ENCODE assay signal across 10 cellular contexts in the genomic region with DNA sequence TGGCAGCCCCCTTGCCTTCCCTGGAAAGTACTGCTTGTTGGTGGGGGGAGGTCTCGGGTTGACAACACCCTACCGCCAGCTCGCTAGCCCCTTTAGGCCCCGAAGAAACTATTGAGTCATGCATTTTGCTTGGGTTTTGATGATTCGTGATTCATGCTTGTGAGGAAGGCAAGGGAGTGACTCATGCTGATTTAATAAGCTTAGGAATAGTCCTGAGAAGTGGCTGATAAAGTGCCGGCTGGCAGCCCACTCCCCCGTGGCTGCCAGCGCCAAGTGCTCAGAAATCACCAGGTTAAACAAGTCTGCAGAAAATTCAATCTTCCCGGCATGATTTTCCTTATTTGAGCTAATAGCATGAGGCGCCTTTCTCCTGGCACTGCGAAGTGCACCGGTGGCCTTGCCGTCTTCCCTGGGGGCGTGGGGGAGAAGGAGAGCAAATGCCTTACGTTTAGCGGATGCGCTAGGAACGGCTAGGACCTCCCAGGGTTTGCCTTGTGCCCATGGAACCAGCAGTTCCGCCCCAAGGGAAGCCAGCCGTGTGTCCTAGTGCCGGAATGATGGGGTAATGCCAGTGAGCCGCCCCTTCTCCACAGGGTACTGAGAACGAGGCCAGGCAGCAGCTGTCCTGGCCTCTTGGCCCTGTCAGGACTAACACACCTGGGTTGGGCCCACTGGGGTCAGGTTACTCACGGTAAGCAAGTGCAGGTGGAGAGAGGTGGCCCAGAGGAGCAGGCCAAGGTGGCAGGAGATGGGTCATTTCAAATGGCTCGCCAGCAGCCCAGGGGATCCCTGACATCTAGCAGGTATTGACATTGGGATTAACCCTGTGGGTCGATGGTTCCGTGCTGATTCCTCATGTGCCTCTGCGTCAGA.
A peak's percentile ranks its signal among the peaks of the same experiment; 100 is the strongest.
DNase-seq lines count a peak whose midpoint lies in the region; ATAC-seq, FAIRE-seq and TF ChIP-seq lines count a peak whose summit lies in the region.
"Had no signal": no experiment of that assay in that cellular context is flagged by ENCODE, and none has a peak within 500 bp of the region (broad histone marks: within the 10 kb centered on the region; RNA-seq: fewer than 3 reads in every experiment).

No MANE protein-coding gene starts in this region.

- peak overlapping the region; percentile 86 to 90 (median 88) for H3K27ac ChIP-seq in esophagus squamous epithelium
- H3K27ac ChIP-seq in effector memory CD4-positive, alpha-beta T cell (ENCODE audit: insufficient read depth, low read length, poor library complexity, severe bottlenecking) = no peak overlapping the region

- H3K9me3 ChIP-seq in esophagus squamous epithelium = no peaks in the 10 kb centered on the region
- no peaks in the 10 kb centered on the region for H3K9me3 ChIP-seq in effector memory CD4-positive, alpha-beta T cell (ENCODE audit: control insufficient read depth, low read length)
- H3K9me3 ChIP-seq: Caco-2 had no signal

- H3K4me1 ChIP-seq in esophagus squamous epithelium = peaks cover 42 to 87% (median 67%) of the 10 kb centered on the region in 3 donors
- no peaks in the 10 kb centered on the region for H3K4me1 ChIP-seq in effector memory CD4-positive, alpha-beta T cell (ENCODE audit: control insufficient read depth, insufficient read depth, low read length, poor library complexity, severe bottlenecking)

- TF ChIP-seq CTCF in esophagus squamous epithelium (IDR thresholded peaks at IDR 0.05) (no peak), D721Med (IDR thresholded peaks at IDR 0.05; ENCODE audit: insufficient read depth, missing control alignments) (no peak)

- H3K27me3 ChIP-seq in esophagus squamous epithelium = no peaks in the 10 kb centered on the region
- H3K27me3 ChIP-seq in effector memory CD4-positive, alpha-beta T cell (replicated peaks; ENCODE audit: control insufficient read depth, insufficient read depth, low read length, poor library complexity, severe bottlenecking) = no peaks in the 10 kb centered on the region

- peaks cover 4% of the 10 kb centered on the region for H3K4me1 Mint-ChIP-seq in activated CD4-positive, alpha-beta T cell treated with anti-CD3 and anti-CD28 coated beads for 36 hours

- intact Hi-C loops in activated CD4-positive, alpha-beta T cell treated with anti-CD3 and anti-CD28 coated beads for 36 hours (cut with DNase I, micrococcal nuclease) = no loop called here
- intact Hi-C loops in esophagus squamous epithelium (cut with DNase I) = no loop called here

- peak; percentile 37 for DNase-seq in activated CD4-positive, alpha-beta T cell treated with anti-CD3 and anti-CD28 coated beads for 36 hours
- DNase-seq in activated CD4-positive, alpha-beta T cell treated with anti-CD3 and anti-CD28 coated beads, Interleukin-2, amount 50 U/mL, for 48 hours = no peak
- DNase-seq in SIG-M5 (lab: John Stamatoyannopoulos, UW) (peak; percentile 41), esophagus squamous epithelium (lab: John Stamatoyannopoulos, UW) (no peak), skeletal muscle cell (ENCODE audit: low read depth) (peak; percentile 84), D721Med (ENCODE audit: insufficient read length, low spot score) (no peak)
- DNase-seq in effector memory CD4-positive, alpha-beta T cell = no peak

- POLR2A ChIA-PET in activated CD4-positive, alpha-beta T cell treated with anti-CD3 and anti-CD28 coated beads for 36 hours (lab: Charles Lee) = no interaction called here

- no peaks in the 10 kb centered on the region for H3K36me3 Mint-ChIP-seq in activated CD4-positive, alpha-beta T cell treated with anti-CD3 and anti-CD28 coated beads for 36 hours (ENCODE audit: low read depth)

- ATAC-seq in activated CD4-positive, alpha-beta T cell treated with anti-CD3 and anti-CD28 coated beads for 36 hours = peak; percentile 77
- no peak for ATAC-seq in HG03135 (IDR thresholded peaks at IDR 0.05; ENCODE audit: unreplicated experiment)

- 15 to 44% methylated on average over 5 to 12 of the region's 28 CpGs for WGBS in esophagus squamous epithelium, 2 donors

- no peak overlapping the region for H3K4me3 Mint-ChIP-seq in activated CD4-positive, alpha-beta T cell treated with anti-CD3 and anti-CD28 coated beads for 36 hours

- H3K27me3 Mint-ChIP-seq in activated CD4-positive, alpha-beta T cell treated with anti-CD3 and anti-CD28 coated beads for 36 hours = no peaks in the 10 kb centered on the region

- TF ChIP-seq POLR2A in esophagus squamous epithelium (IDR thresholded peaks at IDR 0.05) = no peak

- no peak for FAIRE-seq in D721Med (lab: Jason Lieb, UNC)
- FAIRE-seq: islet of Langerhans had no signal

- H3K9me3 Mint-ChIP-seq in activated CD4-positive, alpha-beta T cell treated with anti-CD3 and anti-CD28 coated beads for 36 hours (ENCODE audit: low read depth) = no peaks in the 10 kb centered on the region

- H3K4me3 ChIP-seq in esophagus squamous epithelium (no peak overlapping the region), skeletal muscle cell (ENCODE audit: low read depth, low read length) (no peak overlapping the region)
- H3K4me3 ChIP-seq in effector memory CD4-positive, alpha-beta T cell (ENCODE audit: insufficient read depth, low read depth, low read length, poor library complexity, severe bottlenecking) = no peak overlapping the region

- H3K27ac Mint-ChIP-seq in activated CD4-positive, alpha-beta T cell treated with anti-CD3 and anti-CD28 coated beads for 36 hours = no peak overlapping the region

- no peaks in the 10 kb centered on the region for H3K36me3 ChIP-seq in esophagus squamous epithelium
- H3K36me3 ChIP-seq in effector memory CD4-positive, alpha-beta T cell (ENCODE audit: control insufficient read depth, insufficient read depth, low read length) = no peaks in the 10 kb centered on the region

- CTCF ChIA-PET in activated CD4-positive, alpha-beta T cell treated with anti-CD3 and anti-CD28 coated beads for 36 hours (lab: Charles Lee) = interaction anchor here (0.5 to 1.1 kb wide), 2 partner anchors 117 to 319 kb away, joined by 3 to 5 read pairs; no protein-coding TSS in a partner anchor

Comparison
In these comparisons a context has a peak if more than half of its experiments do, and no peak if none do; other contexts are left out.
1. DNase-seq: peak in activated CD4-positive, alpha-beta T cell treated with anti-CD3 and anti-CD28 coated beads for 36 hours (single experiment), SIG-M5 (single experiment) and skeletal muscle cell (single experiment); none in activated CD4-positive, alpha-beta T cell treated with anti-CD3 and anti-CD28 coated beads, Interleukin-2, amount 50 U/mL, for 48 hours (0 of 2), esophagus squamous epithelium (single experiment), effector memory CD4-positive, alpha-beta T cell (0 of 3) and D721Med (single experiment).